ENCODE assay signal across 8 cellular contexts in the genomic region with DNA sequence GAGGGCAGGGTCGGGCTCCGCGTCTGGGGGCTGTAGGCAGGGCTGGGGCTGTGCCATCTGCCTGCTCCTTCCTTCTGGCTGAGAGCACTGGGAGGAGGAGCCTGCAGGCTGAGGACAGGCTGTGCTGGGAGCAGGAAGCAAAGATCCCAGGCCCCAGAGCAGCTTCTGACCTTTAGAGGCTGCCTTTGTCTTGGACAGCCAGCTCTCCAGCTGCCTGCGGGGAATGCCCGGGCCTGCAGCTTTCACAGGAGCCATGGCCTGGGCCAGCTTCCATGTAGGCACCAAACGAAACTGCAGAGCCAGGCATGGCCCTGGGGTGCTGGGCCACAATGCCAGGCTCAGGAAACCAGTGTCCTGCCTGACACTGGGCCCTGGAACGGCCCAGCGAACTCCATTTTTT.
DNase-seq lines count a peak whose midpoint lies in the region; ATAC-seq and TF ChIP-seq lines count a peak whose summit lies in the region.

No MANE protein-coding gene starts in this region.

- H3K36me3 ChIP-seq in prostate gland, result no peaks in the 10 kb centered on the region

- peaks cover 9% of the 10 kb centered on the region for H3K4me1 ChIP-seq in prostate gland (replicated peaks)

- intact Hi-C loops in left ventricle myocardium superior (cut with micrococcal nuclease) (no loop called here), prostate gland (cut with DNase I) (no loop called here)

- H3K36me3 Mint-ChIP-seq in T-cell, result peaks cover 10% of the 10 kb centered on the region

- no peak overlapping the region for H3K4me3 ChIP-seq in prostate gland

- H3K27ac Mint-ChIP-seq in T-cell, result no peak overlapping the region

- POLR2A ChIA-PET in T-cell (lab: Charles Lee), result no interaction called here

- no peak overlapping the region for H3K4me3 Mint-ChIP-seq in T-cell

- no peaks in the 10 kb centered on the region for H3K27me3 ChIP-seq in prostate gland (replicated peaks; ENCODE audit: insufficient read depth)

- no peaks in the 10 kb centered on the region for H3K9me3 ChIP-seq in prostate gland

- ATAC-seq in left ventricle myocardium superior (peak; percentile 98), T-cell (replicated peaks in 1 of 4) (no peak), GM21619 (IDR thresholded peaks at IDR 0.05; ENCODE audit: unreplicated experiment) (no peak), GM18511 (IDR thresholded peaks at IDR 0.05; ENCODE audit: unreplicated experiment) (no peak)

- no peak for TF ChIP-seq CTCF in prostate gland (IDR thresholded peaks at IDR 0.05)

- H3K27ac ChIP-seq in prostate gland, result peak overlapping the region; percentile 74 to 76

- CTCF ChIA-PET in T-cell (lab: Charles Lee), result no interaction called here

- H3K27me3 Mint-ChIP-seq in T-cell, result peaks cover 0 to 2% of the 10 kb centered on the region in 2 donors

- no peak for TF ChIP-seq POLR2A in prostate gland (IDR thresholded peaks at IDR 0.05)

- DNase-seq in DMS153 treated with DMSO at 0.1 percent for 48 hours (lab: John Stamatoyannopoulos, UW; ENCODE audit: unreplicated experiment) (peak; percentile 37), anterior cingulate cortex (lab: John Stamatoyannopoulos, UW) (peak in 50 of 58 donors; percentile 9 to 89 (median 58)), left ventricle myocardium superior (peak; percentile 89), prostate gland (ENCODE audit: low spot score) (peak; percentile 66), T-cell (no peak)
- no peak for DNase-seq in activated naive CD4-positive, alpha-beta T cell treated with anti-CD3 and anti-CD28 coated beads, Interleukin-2, amount 50 U/mL, for 16 hours

- H3K9me3 Mint-ChIP-seq in T-cell, result peaks cover 0 to 6% (median 4%) of the 10 kb centered on the region in 3 donors

- H3K4me1 Mint-ChIP-seq in T-cell, result no peaks in the 10 kb centered on the region

- WGBS in prostate gland, result 7% methylated on average over 8 of the region's 8 CpGs

Comparison
In these comparisons a context has a peak if more than half of its experiments do, and no peak if none do; other contexts are left out.
1. DNase-seq: peak in DMS153 treated with DMSO at 0.1 percent for 48 hours (single experiment), anterior cingulate cortex (50 of 58), left ventricle myocardium superior (single experiment) and prostate gland (single experiment); none in T-cell (0 of 34) and activated naive CD4-positive, alpha-beta T cell treated with anti-CD3 and anti-CD28 coated beads, Interleukin-2, amount 50 U/mL, for 16 hours (single experiment).